In genomic region chr14:89955418-89956293, GRCh38 we compare ENCODE assay signal across 8 cellular contexts. TPM values are rescaled to one million over a fixed set of nuclear protein-coding genes. Genes with fewer than 3 reads are reported as not detected.
A peak's percentile ranks its signal among the peaks of the same experiment; 100 is the strongest.
DNase-seq lines count a peak whose midpoint lies in the region; ATAC-seq and TF ChIP-seq lines count a peak whose summit lies in the region.

TSS of gene TDP1 (plus strand) at chr14:89955927. CDS start at chr14:89963115, 7,188 bp downstream.

- peaks cover 12 to 33% (median 18%) of the 10 kb centered on the region in 4 donors for H3K4me1 ChIP-seq in upper lobe of left lung

- TF ChIP-seq CTCF in GM12875 (IDR thresholded peaks at IDR 0.05; ENCODE audit: borderline replicate concordance, insufficient read depth, low read depth, low read length) (0 out of 2 replicates have a peak, but pooled peaks have one; percentile 15), upper lobe of left lung (IDR thresholded peaks at IDR 0.05) (peak in 2 of 6 experiments; percentile 26 to 31)

- H3K27ac ChIP-seq in adipose tissue (ENCODE audit: low read depth, low read length) (peak within 1 kb of the TSS; percentile 58), upper lobe of left lung (peak within 1 kb of the TSS; percentile 72 to 90 (median 88))

- H3K36me3 ChIP-seq in upper lobe of left lung, result no peaks in the 10 kb centered on the region

- no peaks in the 10 kb centered on the region for H3K9me3 ChIP-seq in upper lobe of left lung

- peak in 3 of 4 donors; percentile 66 to 89 (median 85) for TF ChIP-seq POLR2A in upper lobe of left lung (IDR thresholded peaks at IDR 0.05)

- peak; percentile 70 for ATAC-seq in HG02798 (IDR thresholded peaks at IDR 0.05; ENCODE audit: poor library complexity, unreplicated experiment)
- peak; percentile 95 to 96 for ATAC-seq in upper lobe of left lung (ENCODE audit: low FRiP score in 2 of 2)

- no peaks in the 10 kb centered on the region for H3K27me3 ChIP-seq in upper lobe of left lung

- H3K4me3 ChIP-seq in GM12875 (ENCODE audit: low read depth, low read length), result peak within 1 kb of the TSS; percentile 90
- peak within 1 kb of the TSS; percentile 66 to 84 (median 74) for H3K4me3 ChIP-seq in upper lobe of left lung

- DNase-seq in NCI-H1436 (lab: John Stamatoyannopoulos, UW) (peak; percentile 94), T follicular helper cell (ENCODE audit: low read depth) (peak; percentile 96), cardiac septum (ENCODE audit: low spot score) (peak; percentile 99), posterior cingulate gyrus (peak; percentile 98 to 100 (median 98)), upper lobe of left lung (peak; percentile 96 to 99)

- intact Hi-C loops in cardiac septum (cut with DNase I) (no loop called here), posterior cingulate gyrus (cut with DNase I) (loop anchor here (10.0 kb wide), 1 partner anchor 1401 kb away; the partner anchor contains the start of gene PTPN21)

- no peak for TF ChIP-seq EP300 in upper lobe of left lung (IDR thresholded peaks at IDR 0.05)

- WGBS in adipose tissue, 3 donors, result 1% methylated on average over 68 to 72 of the region's 72 CpGs
- WGBS in upper lobe of left lung, 2 donors, result 1 to 7% methylated on average over 14 to 38 of the region's 72 CpGs

RNA-seq across cellular contexts. Expression of gene TDP1, which starts in this region (rescaled TPM):
- polyA plus RNA-seq in adipose tissue, result 1 to 10 TPM; 3.1 to 4.7 (median 3.9) TPM
- total RNA-seq in cardiac septum, result 2.8 TPM
- 10 to 100 TPM in 4 of 6 donors, 1 to 10 TPM in 2; 6.4 to 33.5 (median 13.5) TPM for total RNA-seq in upper lobe of left lung

Comparison
In these comparisons a context has a peak if more than half of its experiments do, and no peak if none do; other contexts are left out.
1. Peak in every context shown above with its lines: DNase-seq, ATAC-seq, H3K4me3 ChIP-seq and H3K27ac ChIP-seq.